ENCODE assay signal across 5 cellular contexts in the genomic region with DNA sequence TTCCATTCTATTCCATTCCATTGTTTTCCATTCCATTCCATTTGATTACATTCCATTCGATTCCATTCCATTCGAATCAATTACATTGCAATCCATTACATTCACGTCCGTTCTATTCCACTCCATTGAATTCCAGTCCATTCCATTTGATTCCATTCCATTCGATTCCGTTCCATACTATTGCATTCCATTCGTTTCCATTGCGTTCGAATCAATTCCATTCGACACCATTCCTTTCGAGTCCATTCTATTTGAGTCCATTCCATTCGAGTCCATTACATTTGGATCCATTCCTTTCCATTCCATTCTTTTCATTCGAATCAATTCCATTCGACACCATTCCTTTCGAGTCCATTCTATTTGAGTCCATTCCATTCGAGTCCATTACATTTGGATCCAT.
DNase-seq lines count a peak whose midpoint lies in the region; ATAC-seq, FAIRE-seq and TF ChIP-seq lines count a peak whose summit lies in the region.
"Not testable (repeated sequence)": the region's sequence is repeated elsewhere in the genome, so short reads cannot be mapped to it uniquely, and the experiment has no call there.

No MANE protein-coding gene starts in this region.

- intact Hi-C loops in IMR-90 (cut with micrococcal nuclease), result not testable (repeated sequence)

- H3K9ac ChIP-seq in IMR-90 (ENCODE audit: low read depth, low read length); H1 (replicated peaks in 1 of 4; ENCODE audit: extremely low read depth in 1 of 4, low read depth in 3 of 4, low read length in 3 of 4); iPS-20b (ENCODE audit: low read depth, low read length); liver (ENCODE audit: low read depth in 1 of 2, low read length in 2 of 2): not testable (repeated sequence)

- H2BK20ac ChIP-seq in IMR-90 (ENCODE audit: low read depth, low read length); H1 (ENCODE audit: low read length): not testable (repeated sequence)

- H3K27ac Mint-ChIP-seq in GM23338, result not testable (repeated sequence)

- peaks cover 22% of the 10 kb centered on the region for H3K27me3 Mint-ChIP-seq in GM23338 (ENCODE audit: insufficient read depth, low read depth, poor library complexity)

- not testable (repeated sequence) for H3K18ac ChIP-seq in IMR-90 (ENCODE audit: low read depth, low read length); H1 (ENCODE audit: extremely low read depth, low read length)

- not testable (repeated sequence) for H3K4me3 Mint-ChIP-seq in GM23338

- ATAC-seq in GM23338; IMR-90 (ENCODE audit: low read depth): not testable (repeated sequence)

- not testable (repeated sequence) for H3K9me3 Mint-ChIP-seq in GM23338

- H3K79me2 ChIP-seq in GM23338 (replicated peaks; ENCODE audit: insufficient read depth); H1 (ENCODE audit: control insufficient read depth in 1 of 2, insufficient read depth in 2 of 2, low read length in 2 of 2): not testable (repeated sequence)

- TF ChIP-seq POLR2A in IMR-90 (IDR thresholded peaks at IDR 0.05; ENCODE audit: low read depth, low read length); H1 (IDR thresholded peaks at IDR 0.05; ENCODE audit: control extremely low read depth in 1 of 2, low read depth in 2 of 2, low read length in 2 of 2): not testable (repeated sequence)

- not testable (repeated sequence) for H2AK9ac ChIP-seq in IMR-90 (replicated peaks; ENCODE audit: low read depth, low read length, poor library complexity)

- not testable (repeated sequence) for H3K79me1 ChIP-seq in IMR-90 (ENCODE audit: low read depth in 1 of 2, low read length in 2 of 2); H1 (ENCODE audit: low read depth, low read length)

- in situ Hi-C loops in IMR-90 (cut with MboI; ENCODE audit: low sequenced_read_pairs), result not testable (repeated sequence)

- not testable (repeated sequence) for TF ChIP-seq CTCF in GM23338 (conservative IDR thresholded peaks at IDR 0.05; ENCODE audit: low read depth in 2 of 2); IMR-90 (conservative IDR thresholded peaks at IDR 0.05; ENCODE audit: low read depth, low read length); H1 (IDR thresholded peaks at IDR 0.05; ENCODE audit: control extremely low read depth in 1 of 3, insufficient read depth in 1 of 3, low read depth in 1 of 3, low read length in 3 of 3); liver (IDR thresholded peaks at IDR 0.05; ENCODE audit: low read depth, low read length, missing input control)

- not testable (repeated sequence) for H2AFZ ChIP-seq in GM23338; IMR-90 (replicated peaks; ENCODE audit: low read length, poor library complexity); H1 (ENCODE audit: low read length)

- TF ChIP-seq EP300 in H1 (IDR thresholded peaks at IDR 0.05; ENCODE audit: borderline replicate concordance in 1 of 2, low read depth in 2 of 2, low read length in 2 of 2), result not testable (repeated sequence)

- not testable (repeated sequence) for H3K56ac ChIP-seq in IMR-90 (ENCODE audit: extremely low read depth, insufficient read depth, low read length); H1 (replicated peaks; ENCODE audit: insufficient read length, low read depth, low read length)

- not testable (repeated sequence) for H2BK12ac ChIP-seq in H1 (ENCODE audit: low read depth, low read length)

- not testable (repeated sequence) for H3K27me3 ChIP-seq in GM23338 (ENCODE audit: insufficient read depth); IMR-90 (ENCODE audit: control insufficient read depth, insufficient read depth, low read length); H1 (replicated peaks in 1 of 4; ENCODE audit: control insufficient read depth in 3 of 4, extremely low read depth in 1 of 4, insufficient read depth in 3 of 4, low read length in 3 of 4); iPS-20b (ENCODE audit: insufficient read depth, low read length); liver (ENCODE audit: control insufficient read depth in 4 of 4, insufficient read depth in 4 of 4, low read length in 3 of 4)

- POLR2A ChIA-PET in IMR-90 (lab: Charles Lee; ENCODE audit: unreplicated experiment); H1 (lab: Charles Lee; ENCODE audit: partially characterized antibody): not testable (repeated sequence)

- H3K4me3 ChIP-seq in GM23338, result peak overlapping the region; percentile 11; the same call in 1 of the 2 replicates
- H3K4me3 ChIP-seq in IMR-90 (ENCODE audit: insufficient read depth, low read depth, low read length); H1 (ENCODE audit: extremely low read depth in 1 of 4, insufficient read depth in 2 of 4, low read depth in 3 of 4, low read length in 4 of 4): not testable (repeated sequence)
- peak overlapping the region; percentile 13; the same call in 1 of the 2 replicates for H3K4me3 ChIP-seq in iPS-20b (ENCODE audit: low read length)
- H3K4me3 ChIP-seq in liver (ENCODE audit: low read depth in 1 of 3, low read length in 3 of 3), result peak overlapping the region in 2 of 3 donors; percentile 7 to 33

- H4K8ac ChIP-seq in IMR-90 (ENCODE audit: low read depth in 2 of 2, low read length in 2 of 2); H1 (ENCODE audit: extremely low read depth, insufficient read depth, low read length): not testable (repeated sequence)

- H3K27ac ChIP-seq in GM23338 (ENCODE audit: low read depth); IMR-90 (ENCODE audit: insufficient read depth, low read length); H1 (ENCODE audit: low read depth, low read length); iPS-20b (ENCODE audit: low read length); liver (ENCODE audit: low read depth in 1 of 2, low read length in 2 of 2): not testable (repeated sequence)

- not testable (repeated sequence) for H3K4me1 ChIP-seq in GM23338 (ENCODE audit: insufficient read depth); IMR-90 (ENCODE audit: control insufficient read depth, insufficient read depth, low read length); H1 (replicated peaks in 1 of 4; ENCODE audit: control insufficient read depth in 3 of 4, insufficient read depth in 4 of 4, low read length in 3 of 4); iPS-20b (ENCODE audit: insufficient read depth, low read length); liver (ENCODE audit: control insufficient read depth in 4 of 4, insufficient read depth in 4 of 4, low read length in 3 of 4)

- peaks cover 33% of the 10 kb centered on the region; the same call in 1 of the 2 replicates for H3K23me2 ChIP-seq in H1 (ENCODE audit: low read depth, low read length)

- H3K36me3 Mint-ChIP-seq in GM23338 (ENCODE audit: low read depth), result peaks cover 73% of the 10 kb centered on the region

- not testable (repeated sequence) for H3K14ac ChIP-seq in IMR-90 (replicated peaks; ENCODE audit: low read depth, low read length); H1 (ENCODE audit: insufficient read length)

- dilution Hi-C loops in IMR-90 (cut with HindIII; ENCODE audit: low sequenced_read_pairs, unreplicated experiment), result not testable (repeated sequence)

- peak overlapping the region; percentile 52 for H2BK5ac ChIP-seq in IMR-90 (ENCODE audit: low read depth, low read length, poor library complexity, severe bottlenecking)
- H2BK5ac ChIP-seq in H1 (ENCODE audit: low read depth, low read length), result not testable (repeated sequence)

- H4K20me1 ChIP-seq in GM23338 (replicated peaks; ENCODE audit: insufficient read depth); IMR-90 (ENCODE audit: insufficient read depth, low read length); H1 (replicated peaks in 1 of 2; ENCODE audit: control insufficient read depth in 1 of 2, insufficient read depth in 2 of 2, low read length in 2 of 2): not testable (repeated sequence)

- DNase-seq in GM23338 (ENCODE audit: low spot score); IMR-90; H1 (ENCODE audit: low read depth in 1 of 2, low spot score in 2 of 2): not testable (repeated sequence)

- H3K9me1 ChIP-seq in IMR-90 (ENCODE audit: insufficient read depth, low read length), result not testable (repeated sequence)

- H2BK15ac ChIP-seq in IMR-90 (ENCODE audit: low read depth, low read length); H1 (ENCODE audit: low read length): not testable (repeated sequence)

- H3K4me1 Mint-ChIP-seq in GM23338, result not testable (repeated sequence)

- CTCF ChIA-PET in IMR-90 (lab: Yijun Ruan, JAX); H1 (lab: Charles Lee; ENCODE audit: partially characterized antibody): not testable (repeated sequence)

- not testable (repeated sequence) for H4K5ac ChIP-seq in IMR-90 (ENCODE audit: low read depth, low read length); H1 (ENCODE audit: insufficient read length, low read depth, low read length)

- not testable (repeated sequence) for H3K4me2 ChIP-seq in GM23338; IMR-90 (ENCODE audit: low read depth, low read length); H1 (ENCODE audit: insufficient read depth in 1 of 2, low read depth in 2 of 2, low read length in 2 of 2)

- H3K23ac ChIP-seq in IMR-90 (ENCODE audit: low read depth, low read length); H1 (ENCODE audit: insufficient read length): not testable (repeated sequence)

- not testable (repeated sequence) for FAIRE-seq in H1 (lab: Jason Lieb, UNC)

- not testable (repeated sequence) for H2BK120ac ChIP-seq in IMR-90 (ENCODE audit: low read depth, low read length); H1 (replicated peaks; ENCODE audit: low read depth, low read length)

- H3K9me3 ChIP-seq in IMR-90 (ENCODE audit: control insufficient read depth, insufficient read depth, low read length), result peaks cover 42% of the 10 kb centered on the region
- H3K9me3 ChIP-seq in H1 (ENCODE audit: insufficient read depth in 2 of 2, low read depth in 1 of 2, low read length in 1 of 2), result peaks cover 48 to 86% of the 10 kb centered on the region in 2 experiments
- not testable (repeated sequence) for H3K9me3 ChIP-seq in iPS-20b (ENCODE audit: insufficient read depth, low read depth, low read length)
- H3K9me3 ChIP-seq in liver (ENCODE audit: control insufficient read depth in 4 of 4, low read length in 3 of 4), result peaks cover 11 to 94% (median 69%) of the 10 kb centered on the region in 4 donors

- WGBS in IMR-90 (ENCODE audit: extremely low coverage in 2 of 2, insufficient read length in 1 of 2), 2 experiments, result 65 to 100% methylated on average over 15 to 16 of the region's 16 CpGs
- 87 to 98% methylated on average over 14 to 16 of the region's 16 CpGs for WGBS in H1 (ENCODE audit: extremely low coverage in 1 of 2, insufficient coverage in 1 of 2, insufficient read length in 1 of 2, insufficient replicate concordance in 2 of 2, low coverage in 1 of 2, low lambda C conversion rate in 2 of 2, missing lambda C conversion rate in 1 of 2), 2 experiments
- 79% methylated on average over 16 of the region's 16 CpGs for whole genome bisulfite sequencing in liver

- BruUV-seq in IMR-90 (replicated peaks; lab: Mats Ljungman, UMichigan), result not testable (repeated sequence)

- H3K4ac ChIP-seq in IMR-90 (ENCODE audit: low read depth, low read length); H1 (replicated peaks; ENCODE audit: insufficient read length, low read depth, low read length): not testable (repeated sequence)

- not testable (repeated sequence) for H2AK5ac ChIP-seq in IMR-90 (ENCODE audit: low read depth, low read length); H1 (ENCODE audit: low read depth, low read length)

- H3F3A ChIP-seq in GM23338 (replicated peaks; ENCODE audit: low read depth), result not testable (repeated sequence)

- peaks cover 52% of the 10 kb centered on the region for H3K36me3 ChIP-seq in GM23338 (ENCODE audit: insufficient read depth)
- not testable (repeated sequence) for H3K36me3 ChIP-seq in IMR-90 (ENCODE audit: control insufficient read depth, insufficient read depth, low read length); H1 (ENCODE audit: control insufficient read depth in 2 of 4, insufficient read depth in 4 of 4, low read length in 3 of 4); iPS-20b (ENCODE audit: insufficient read depth, low read depth, low read length); liver (ENCODE audit: control insufficient read depth in 4 of 4, insufficient read depth in 3 of 4, low read depth in 1 of 4, low read length in 3 of 4)

- not testable (repeated sequence) for H3K9me2 ChIP-seq in GM23338 (ENCODE audit: insufficient read depth)

- not testable (repeated sequence) for H4K91ac ChIP-seq in IMR-90 (ENCODE audit: insufficient read depth, low read depth, low read length); H1 (replicated peaks; ENCODE audit: insufficient read length, low read length)

- TF ChIP-seq RAD21 in IMR-90 (IDR thresholded peaks at IDR 0.05; ENCODE audit: low read length); H1 (IDR thresholded peaks at IDR 0.05 in 1 of 2, conservative IDR thresholded peaks at IDR 0.05 in 1 of 2; ENCODE audit: low read depth in 2 of 2, low read length in 2 of 2); liver (IDR thresholded peaks at IDR 0.05): not testable (repeated sequence)
